8 cellular contexts compared by ENCODE assay signal in the genomic region with DNA sequence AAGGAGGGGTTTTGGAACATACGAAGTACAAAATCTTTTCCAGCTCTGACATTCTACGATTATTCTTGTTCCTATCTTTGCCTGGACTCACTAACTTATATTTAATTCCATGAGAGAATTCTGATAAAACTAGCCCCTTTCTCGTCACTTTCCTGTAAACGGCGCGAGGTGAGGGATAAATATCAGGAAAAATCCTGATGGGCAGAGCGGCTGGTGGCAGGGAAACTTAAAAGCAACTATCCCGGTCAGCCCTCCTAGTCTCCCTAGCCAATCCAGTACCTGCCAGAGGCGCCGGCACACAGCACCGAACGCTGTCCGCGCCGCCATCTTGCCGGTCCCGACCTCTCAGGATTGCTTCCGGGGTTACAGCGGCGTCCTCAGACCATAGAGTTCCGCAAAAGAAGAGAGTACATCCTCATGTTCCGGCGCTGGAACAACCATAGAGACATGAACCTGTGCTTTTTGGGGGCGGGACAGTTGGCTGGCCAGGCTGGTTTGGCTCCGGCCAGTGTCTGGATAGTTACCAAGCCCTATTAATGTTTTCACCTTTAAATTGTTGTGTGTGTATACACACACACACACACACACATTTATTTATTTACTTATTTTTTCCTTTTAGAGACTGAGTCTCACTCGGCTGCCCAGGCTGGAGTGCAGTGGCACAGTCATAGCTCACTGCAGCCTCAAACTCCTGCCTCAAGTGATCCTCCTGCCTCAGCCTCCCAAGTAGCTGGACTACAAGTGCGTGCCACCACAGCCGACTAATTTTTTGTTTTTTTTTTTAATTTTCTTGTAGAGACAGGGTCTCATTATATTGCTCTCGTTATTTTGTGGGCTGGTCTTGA. TPM values are rescaled to one million over a fixed set of nuclear protein-coding genes. Genes with fewer than 3 reads are reported as not detected.
DNase-seq lines count a peak whose midpoint lies in the region; ATAC-seq, FAIRE-seq and TF ChIP-seq lines count a peak whose summit lies in the region.

A gene (minus strand): TSS at position 339 of the 845 bp plus-strand sequence. CDS start 12 bp downstream, at position 327.

- H3K36me3 ChIP-seq in KOPT-K1 (ENCODE audit: insufficient read depth, low read length), result peaks cover 20% of the 10 kb centered on the region
- H3K36me3 ChIP-seq in esophagus squamous epithelium, result peaks cover 0 to 15% (median 5%) of the 10 kb centered on the region in 3 donors

- no peaks in the 10 kb centered on the region for H3K27me3 Mint-ChIP-seq in activated T-cell treated with anti-CD3 and anti-CD28 coated beads, Interleukin-2, amount 50 U/mL, for 72 hours (ENCODE audit: low read depth)

- FAIRE-seq in RCC 7860 (lab: Jason Lieb, UNC), result peak; percentile 72

- peak within 1 kb of the TSS; percentile 69 for H3K27ac ChIP-seq in KOPT-K1 (ENCODE audit: low read depth, low read length, poor library complexity, severe bottlenecking)
- H3K27ac ChIP-seq in esophagus squamous epithelium, result peak within 1 kb of the TSS; percentile 83 to 93 (median 88)

- DNase-seq in DMS79 (lab: John Stamatoyannopoulos, UW) (peak; percentile 93), RCC 7860 (ENCODE audit: low spot score) (peak; percentile 88), esophagus squamous epithelium (lab: John Stamatoyannopoulos, UW) (peak; percentile 67), myocyte (ENCODE audit: low read depth) (peak; percentile 97)
- peak; percentile 90 to 93 for DNase-seq in activated T-cell treated with anti-CD3 and anti-CD28 coated beads, Interleukin-2, amount 50 U/mL, for 72 hours
- peak; percentile 78 to 86 for DNase-seq in stimulated activated CD8-positive, alpha-beta memory T cell treated with anti-CD3 and anti-CD28 coated beads, Interleukin-7, amount 100 ng/mL, for 48 hours (ENCODE audit: extremely low read depth in 1 of 2, low read depth in 1 of 2)

- no peaks in the 10 kb centered on the region for H3K27me3 ChIP-seq in esophagus squamous epithelium

- peak; percentile 97 for ATAC-seq in GM21786 (IDR thresholded peaks at IDR 0.05; ENCODE audit: unreplicated experiment)
- ATAC-seq in activated T-cell treated with anti-CD3 and anti-CD28 coated beads, Interleukin-2, amount 50 U/mL, for 72 hours (replicated peaks in 1 of 2), result peak; percentile 99

- 10 to 20% methylated on average over 14 to 29 of the region's 29 CpGs for WGBS in esophagus squamous epithelium, 2 donors

- TF ChIP-seq POLR2A in esophagus squamous epithelium (IDR thresholded peaks at IDR 0.05), result peak in 3 of 4 donors; percentile 28 to 81 (median 70)

- H3K27ac Mint-ChIP-seq in activated T-cell treated with anti-CD3 and anti-CD28 coated beads, Interleukin-2, amount 50 U/mL, for 72 hours, result peak within 1 kb of the TSS; percentile 99

- peaks cover 40% of the 10 kb centered on the region for H3K4me1 Mint-ChIP-seq in activated T-cell treated with anti-CD3 and anti-CD28 coated beads, Interleukin-2, amount 50 U/mL, for 72 hours (ENCODE audit: low read depth)

- no peaks in the 10 kb centered on the region for H3K9me3 ChIP-seq in KOPT-K1 (ENCODE audit: insufficient read depth, low read length, poor library complexity, severe bottlenecking)
- H3K9me3 ChIP-seq in esophagus squamous epithelium, result no peaks in the 10 kb centered on the region

- no peak for TF ChIP-seq CTCF in esophagus squamous epithelium (IDR thresholded peaks at IDR 0.05)

- H3K4me3 Mint-ChIP-seq in activated T-cell treated with anti-CD3 and anti-CD28 coated beads, Interleukin-2, amount 50 U/mL, for 72 hours, result peak within 1 kb of the TSS; percentile 85 to 98

- intact Hi-C loops in esophagus squamous epithelium (cut with DNase I), result loop anchor here (10.0 kb wide), 1 partner anchor 53 kb away; no protein-coding TSS in a partner anchor

- peak within 1 kb of the TSS; percentile 64 to 77 (median 69) for H3K4me3 ChIP-seq in esophagus squamous epithelium

- peaks cover 4 to 11% of the 10 kb centered on the region in 2 donors for H3K36me3 Mint-ChIP-seq in activated T-cell treated with anti-CD3 and anti-CD28 coated beads, Interleukin-2, amount 50 U/mL, for 72 hours (ENCODE audit: insufficient read depth in 2 of 2)

- peaks cover 10 to 72% (median 22%) of the 10 kb centered on the region in 3 donors for H3K4me1 ChIP-seq in esophagus squamous epithelium

- H3K9me3 Mint-ChIP-seq in activated T-cell treated with anti-CD3 and anti-CD28 coated beads, Interleukin-2, amount 50 U/mL, for 72 hours, result no peaks in the 10 kb centered on the region

RNA-seq across cellular contexts. Expression of the gene that starts here (rescaled TPM):
- 10 to 100 TPM; 39.0 to 39.8 TPM for total RNA-seq in activated T-cell treated with anti-CD3 and anti-CD28 coated beads, Interleukin-2, amount 50 U/mL, for 72 hours
- 10 to 100 TPM; 40.3 to 70.3 (median 46.2) TPM for total RNA-seq in esophagus squamous epithelium
- 73.5 and 102 TPM in 2 replicates for total RNA-seq in myocyte
- polyA plus RNA-seq in myocyte (2012), result 36.6 TPM

Comparison
In these comparisons a context has a peak if more than half of its experiments do, and no peak if none do; other contexts are left out.
1. Peak in every context shown above with its lines: DNase-seq, ATAC-seq, H3K4me3 ChIP-seq and H3K27ac ChIP-seq.